ENCODE assay signal across 8 cellular contexts in genomic region chr6:134437376-134437775, GRCh38.
DNase-seq lines count a peak whose midpoint lies in the region; ATAC-seq and TF ChIP-seq lines count a peak whose summit lies in the region.

No MANE protein-coding gene starts in this region.

- no peak for TF ChIP-seq POLR2A in HCT116 (IDR thresholded peaks at IDR 0.05; ENCODE audit: borderline replicate concordance, extremely low read depth, insufficient read depth, insufficient read length)

- no peaks in the 10 kb centered on the region for H3K79me2 ChIP-seq in HCT116 (ENCODE audit: insufficient read depth, low read length)

- BruUV-seq in HCT116 (replicated peaks; lab: Mats Ljungman, UMichigan) = no TSS peak

- no peak overlapping the region for H3K9ac ChIP-seq in HCT116 (ENCODE audit: low read length)

- RAD21 ChIA-PET in HCT116 (lab: Charles Lee; ENCODE audit: low non-redundant PET in 1 of 2, low total read pairs in 2 of 2, uncharacterized antibody in 2 of 2, unreplicated experiment in 2 of 2) = no interaction called here

- H3K4me3 Mint-ChIP-seq in T-cell = peak overlapping the region in 2 of 3 donors; percentile 64 to 72

- peak; percentile 4; the same call in 1 of the 2 replicates for TF ChIP-seq CTCF in BE2C (IDR thresholded peaks at IDR 0.05; ENCODE audit: low read depth, low read length)
- no peak for TF ChIP-seq CTCF in HCT116 (IDR thresholded peaks at IDR 0.05 in 2 of 3, conservative IDR thresholded peaks at IDR 0.05 in 1 of 3; ENCODE audit: borderline replicate concordance in 1 of 3, insufficient read depth in 1 of 3, low read depth in 2 of 3, low read length in 2 of 3)
- TF ChIP-seq CTCF in dorsolateral prefrontal cortex (IDR thresholded peaks at IDR 0.05 in 54 of 56, conservative IDR thresholded peaks at IDR 0.05 in 2 of 56; ENCODE audit: low read depth in 1 of 56, partially characterized antibody in 56 of 56) = peak in 16 of 56 donors; percentile 12 to 38 (median 20)

- H3K4me2 ChIP-seq in HCT116 (ENCODE audit: low read length) = no peak overlapping the region; the same call in 1 of the 2 replicates

- no peak overlapping the region for H3K27ac ChIP-seq in HCT116 (ENCODE audit: low read depth, low read length)
- H3K27ac ChIP-seq in dorsolateral prefrontal cortex = peak overlapping the region; percentile 22 to 98 (median 89)

- H3K27me3 ChIP-seq in BE2C (no peaks in the 10 kb centered on the region), HCT116 (ENCODE audit: insufficient read depth, low read length) (no peaks in the 10 kb centered on the region), dorsolateral prefrontal cortex (no peaks in the 10 kb centered on the region)

- DNase-seq in BE2C (no peak), HCT116 (ENCODE audit: low read depth, low spot score) (no peak), T-cell (peak in 3 of 34 experiments; percentile 1 to 23 (median 7)), dorsolateral prefrontal cortex (peak in 2 of 10 donors; percentile 27 to 41), NCI-H1930 (lab: John Stamatoyannopoulos, UW) (no peak), NCI-H2196 (lab: John Stamatoyannopoulos, UW; ENCODE audit: unreplicated experiment) (no peak)
- DNase-seq in stimulated activated CD4-positive, alpha-beta T cell treated with anti-CD3 and anti-CD28 coated beads, Interleukin-4, amount 100 ng/mL, for 4 hours = peak; percentile 3 to 24

- H3K4me1 Mint-ChIP-seq in T-cell = peaks cover 24 to 32% (median 32%) of the 10 kb centered on the region in 3 donors

- no peaks in the 10 kb centered on the region for H3K27me3 Mint-ChIP-seq in T-cell

- no peaks in the 10 kb centered on the region for H3K9me2 ChIP-seq in HCT116 (ENCODE audit: insufficient read depth)

- H4K20me1 ChIP-seq in HCT116 (ENCODE audit: insufficient read depth) = no peaks in the 10 kb centered on the region

- H3K9me3 ChIP-seq in BE2C = no peaks in the 10 kb centered on the region
- no peaks in the 10 kb centered on the region for H3K9me3 ChIP-seq in HCT116 (ENCODE audit: control insufficient read depth in 1 of 2, insufficient read depth in 1 of 2, low read depth in 1 of 2, low read length in 2 of 2)

- intact Hi-C loops in HCT116 (cut with micrococcal nuclease) (no loop called here), dorsolateral prefrontal cortex (cut with DNase I) (loop anchor here (2.0 to 5.0 kb wide), 3 partner anchors 127 to 265 kb away; no protein-coding TSS in a partner anchor)

- H3K36me3 Mint-ChIP-seq in T-cell = no peaks in the 10 kb centered on the region

- ATAC-seq in HCT116 (no peak), T-cell (replicated peaks in 1 of 4) (peak in 1 of 4 experiments; percentile 25), GM19328 (IDR thresholded peaks at IDR 0.05; ENCODE audit: unreplicated experiment) (no peak)

- H3K36me3 ChIP-seq in BE2C (no peaks in the 10 kb centered on the region), HCT116 (ENCODE audit: control insufficient read depth in 1 of 2, insufficient read depth in 2 of 2, low read length in 2 of 2) (no peaks in the 10 kb centered on the region)

- CTCF ChIA-PET in HCT116 (lab: Charles Lee) (no interaction called here), T-cell (lab: Charles Lee) (interaction anchor here (1.1 to 1.3 kb wide), 2 partner anchors 84 to 204 kb away, joined by 3 to 4 read pairs; no protein-coding TSS in a partner anchor)

- POLR2A ChIA-PET in HCT116 (lab: Charles Lee) (no interaction called here), T-cell (lab: Charles Lee) (interaction anchor here in 1 of 2 donors (0.7 to 0.8 kb wide), 2 partner anchors 11 to 130 kb away, joined by 3 to 4 read pairs; no protein-coding TSS in a partner anchor)

- no peaks in the 10 kb centered on the region for H3K4me1 ChIP-seq in BE2C
- H3K4me1 ChIP-seq in HCT116 (ENCODE audit: control insufficient read depth in 1 of 2, insufficient read depth in 2 of 2, low read length in 2 of 2) = peaks cover 0 to 20% of the 10 kb centered on the region in 2 experiments; a peak in 2 of 4 replicates

- no peak overlapping the region for H3K4me3 ChIP-seq in BE2C (ENCODE audit: low read depth, low read length)
- H3K4me3 ChIP-seq in HCT116 (replicated peaks in 1 of 2; ENCODE audit: low read depth in 1 of 2, low read length in 2 of 2) = no peak overlapping the region
- peak overlapping the region in 9 of 59 donors; percentile 2 to 37 (median 14) for H3K4me3 ChIP-seq in dorsolateral prefrontal cortex

- no peak for TF ChIP-seq RAD21 in HCT116 (IDR thresholded peaks at IDR 0.05; ENCODE audit: low read depth)

- H3K27ac Mint-ChIP-seq in T-cell = peak overlapping the region; percentile 86 to 92

- H2AFZ ChIP-seq in HCT116 (ENCODE audit: low read depth, low read length, poor library complexity, severe bottlenecking) = peak overlapping the region; percentile 91

- H3K9me3 Mint-ChIP-seq in T-cell = no peaks in the 10 kb centered on the region

TF ChIP-seq in HCT116, 20 proteins besides CTCF, POLR2A, EP300 and RAD21:
- TF ChIP-seq EZH2phosphoT487 (IDR thresholded peaks at IDR 0.05; ENCODE audit: borderline replicate concordance) (no peak), EZH2 (IDR thresholded peaks at IDR 0.05) (no peak), REST (IDR thresholded peaks at IDR 0.05; ENCODE audit: low read depth) (no peak), SP1 (IDR thresholded peaks at IDR 0.05; ENCODE audit: low read depth) (no peak), ZNF274 (IDR thresholded peaks at IDR 0.05; ENCODE audit: low read depth, low read length) (no peak), EGR1 (IDR thresholded peaks at IDR 0.05; ENCODE audit: low read depth) (no peak), POLR2AphosphoS5 (IDR thresholded peaks at IDR 0.05; ENCODE audit: low read depth, low read length) (no peak), TCF7L2 (IDR thresholded peaks at IDR 0.05; ENCODE audit: borderline replicate concordance, extremely low read depth, insufficient read depth, insufficient read length) (no peak), CEBPB (IDR thresholded peaks at IDR 0.05; ENCODE audit: low read depth) (no peak), ATF3 (IDR thresholded peaks at IDR 0.05) (no peak), ELF1 (IDR thresholded peaks at IDR 0.05; ENCODE audit: borderline replicate concordance, low read depth) (no peak), ZBTB33 (IDR thresholded peaks at IDR 0.05; ENCODE audit: extremely low read depth, insufficient replicate concordance, low read length) (no peak), MAX (IDR thresholded peaks at IDR 0.05) (no peak), YY1 (IDR thresholded peaks at IDR 0.05; ENCODE audit: extremely low read depth, insufficient replicate concordance, low read depth, low read length) (no peak)
TF ChIP-seq in HCT116: peak in this region for 0.

Comparison
In these comparisons a context has a peak if more than half of its experiments do, and no peak if none do; other contexts are left out.
1. DNase-seq: peak in stimulated activated CD4-positive, alpha-beta T cell treated with anti-CD3 and anti-CD28 coated beads, Interleukin-4, amount 100 ng/mL, for 4 hours (2 of 2); none in BE2C (single experiment), HCT116 (single experiment), NCI-H1930 (0 of 2) and NCI-H2196 (single experiment).